Comparison of ENCODE assay signal across 9 cellular contexts in genomic region chr3:4495294-4496110, GRCh38. TPM values are rescaled to one million over a fixed set of nuclear protein-coding genes. Genes with fewer than 3 reads are reported as not detected.
DNase-seq lines count a peak whose midpoint lies in the region; ATAC-seq and TF ChIP-seq lines count a peak whose summit lies in the region.
"Had no signal": no experiment of that assay in that cellular context is flagged by ENCODE, and none has a peak within 500 bp of the region (broad histone marks: within the 10 kb centered on the region; RNA-seq: fewer than 3 reads in every experiment).

No MANE protein-coding gene starts in this region.

- peaks cover 0 to 40% (median 34%) of the 10 kb centered on the region in 5 donors for H3K4me1 ChIP-seq in subcutaneous abdominal adipose tissue (ENCODE audit: control insufficient read depth in 5 of 5, insufficient read depth in 5 of 5, low read length in 5 of 5)

- peaks cover 16% of the 10 kb centered on the region for H3K36me3 Mint-ChIP-seq in activated CD4-positive, alpha-beta T cell treated with anti-CD3 and anti-CD28 coated beads for 36 hours (ENCODE audit: low read depth)
- H3K36me3 Mint-ChIP-seq in T-helper 17 cell (ENCODE audit: low read depth) = peaks cover 5% of the 10 kb centered on the region

- H3K9me3 Mint-ChIP-seq in activated CD4-positive, alpha-beta T cell treated with anti-CD3 and anti-CD28 coated beads for 36 hours (ENCODE audit: low read depth) = no peaks in the 10 kb centered on the region

- H3K36me3 ChIP-seq in subcutaneous abdominal adipose tissue (ENCODE audit: control insufficient read depth in 5 of 5, insufficient read depth in 5 of 5, low read length in 5 of 5) = no peaks in the 10 kb centered on the region

- peak overlapping the region; percentile 89 for H3K4me3 ChIP-seq in fibroblast of pulmonary artery (replicated peaks; ENCODE audit: low read depth, low read length)
- peak overlapping the region in 3 of 5 donors; percentile 84 to 88 (median 84) for H3K4me3 ChIP-seq in subcutaneous abdominal adipose tissue (ENCODE audit: low read depth in 1 of 5, low read length in 5 of 5)

- H3K27me3 ChIP-seq in subcutaneous abdominal adipose tissue (ENCODE audit: control insufficient read depth in 5 of 5, insufficient read depth in 4 of 5, low read length in 5 of 5) = no peaks in the 10 kb centered on the region

- H3K27ac Mint-ChIP-seq in activated CD4-positive, alpha-beta T cell treated with anti-CD3 and anti-CD28 coated beads for 36 hours = peak overlapping the region; percentile 71
- peak overlapping the region; percentile 96 for H3K27ac Mint-ChIP-seq in T-helper 17 cell

- POLR2A ChIA-PET in activated CD4-positive, alpha-beta T cell treated with anti-CD3 and anti-CD28 coated beads for 36 hours (lab: Charles Lee) = interaction anchor here (0.6 to 1.7 kb wide), 6 partner anchors 23 to 652 kb away, joined by 3 to 5 read pairs (median 3); no protein-coding TSS in a partner anchor

- peak overlapping the region in 1 of 5 donors; percentile 86 for H3K9ac ChIP-seq in subcutaneous abdominal adipose tissue (ENCODE audit: low read length in 5 of 5)

- H3K4me1 Mint-ChIP-seq in activated CD4-positive, alpha-beta T cell treated with anti-CD3 and anti-CD28 coated beads for 36 hours = peaks cover 32% of the 10 kb centered on the region
- peaks cover 53% of the 10 kb centered on the region for H3K4me1 Mint-ChIP-seq in T-helper 17 cell

- H3K9me3 ChIP-seq in T-helper 17 cell (ENCODE audit: control insufficient read depth, low read length, poor library complexity, severe bottlenecking) = no peaks in the 10 kb centered on the region
- no peaks in the 10 kb centered on the region for H3K9me3 ChIP-seq in subcutaneous abdominal adipose tissue (ENCODE audit: control insufficient read depth in 5 of 5, low read length in 5 of 5)

- no peak overlapping the region for H3K27ac ChIP-seq in subcutaneous abdominal adipose tissue (ENCODE audit: low read depth, low read length)

- H3K27me3 Mint-ChIP-seq in activated CD4-positive, alpha-beta T cell treated with anti-CD3 and anti-CD28 coated beads for 36 hours = peaks cover 7% of the 10 kb centered on the region
- peaks cover 7% of the 10 kb centered on the region for H3K27me3 Mint-ChIP-seq in T-helper 17 cell

- peak overlapping the region; percentile 77 for H3K4me3 Mint-ChIP-seq in activated CD4-positive, alpha-beta T cell treated with anti-CD3 and anti-CD28 coated beads for 36 hours
- peak overlapping the region; percentile 95 for H3K4me3 Mint-ChIP-seq in T-helper 17 cell

- TF ChIP-seq CTCF in fibroblast of pulmonary artery (IDR thresholded peaks at IDR 0.05; ENCODE audit: low read length, missing control alignments) = no peak

- no peak for DNase-seq in activated CD4-positive, alpha-beta T cell treated with anti-CD3 and anti-CD28 coated beads for 36 hours
- no peak for DNase-seq in activated CD4-positive, alpha-beta T cell treated with anti-CD3 and anti-CD28 coated beads, Interleukin-2, amount 50 U/mL, for 1 hour
- DNase-seq in T-helper 17 cell = no peak
- peak; percentile 31 for DNase-seq in fibroblast of pulmonary artery (ENCODE audit: low read depth)
- DNase-seq in KG1 (lab: John Stamatoyannopoulos, UW) = no peak
- no peak for DNase-seq in activated CD4-positive, CD25-positive, alpha-beta regulatory T cell treated with anti-CD3 and anti-CD28 coated beads, Interleukin-2, amount 50 U/mL, for 72 hours
- no peak for DNase-seq in GF-D8 (lab: John Stamatoyannopoulos, UW)
- DNase-seq: stimulated activated CD4-positive, alpha-beta T cell treated with anti-CD3 and anti-CD28 coated beads, Interleukin-4, amount 100 ng/mL, for 1 hour had no signal

- no peak for ATAC-seq in activated CD4-positive, alpha-beta T cell treated with anti-CD3 and anti-CD28 coated beads for 36 hours
- ATAC-seq in T-helper 17 cell = no peak

- intact Hi-C loops in activated CD4-positive, alpha-beta T cell treated with anti-CD3 and anti-CD28 coated beads for 36 hours (cut with DNase I, micrococcal nuclease) = loop anchor here (1.0 to 10.0 kb wide), 6 partner anchors 9 to 1321 kb away; partner anchors contain the start of gene CRBN (in 1 of the 2)

- CTCF ChIA-PET in activated CD4-positive, alpha-beta T cell treated with anti-CD3 and anti-CD28 coated beads for 36 hours (lab: Charles Lee) = interaction anchor here (0.5 to 4.5 kb wide), 14 partner anchors 9 to 216 kb away, joined by 3 to 27 read pairs (median 3); no protein-coding TSS in a partner anchor

RNA-seq across cellular contexts. Expression of gene ITPR1, which starts 2.4 kb away (rescaled TPM):
- total RNA-seq in activated CD4-positive, alpha-beta T cell treated with anti-CD3 and anti-CD28 coated beads for 36 hours = 10 to 100 TPM; 48.6 to 55.6 TPM
- 100 to 1,000 TPM in 1 of 2 donors, 10 to 100 TPM in 1; 92.0 to 102 TPM for total RNA-seq in T-helper 17 cell

RNA-seq across cellular contexts. Expression of gene SUMF1, which starts 28.4 kb away (rescaled TPM):
- 1 to 10 TPM; 3.5 to 4.9 TPM for total RNA-seq in activated CD4-positive, alpha-beta T cell treated with anti-CD3 and anti-CD28 coated beads for 36 hours
- total RNA-seq in T-helper 17 cell = 10 to 100 TPM; 13.1 to 15.3 TPM
